In genomic region chr11:8080069-8080670, GRCh38 we compare ENCODE assay signal across 11 cellular contexts. TPM values are rescaled to one million over a fixed set of nuclear protein-coding genes. Genes with fewer than 3 reads are reported as not detected.
DNase-seq lines count a peak whose midpoint lies in the region; ATAC-seq, FAIRE-seq and TF ChIP-seq lines count a peak whose summit lies in the region.
"Had no signal": no experiment of that assay in that cellular context is flagged by ENCODE, and none has a peak within 500 bp of the region (broad histone marks: within the 10 kb centered on the region; RNA-seq: fewer than 3 reads in every experiment).

No MANE protein-coding gene starts in this region.

- CTCF ChIA-PET in activated CD4-positive, alpha-beta T cell treated with anti-CD3 and anti-CD28 coated beads for 36 hours (lab: Charles Lee) = interaction anchor here (1.3 to 2.0 kb wide), 2 partner anchors 19 to 47 kb away, joined by 5 to 9 read pairs; no protein-coding TSS in a partner anchor

- H3K9me3 Mint-ChIP-seq in activated CD4-positive, alpha-beta T cell treated with anti-CD3 and anti-CD28 coated beads for 36 hours (ENCODE audit: low read depth) = no peaks in the 10 kb centered on the region
- H3K9me3 Mint-ChIP-seq in activated T-helper 2 cell treated with anti-CD3 and anti-CD28 coated beads, Interferon-gamma antibody, Interleukin-2, Interleukin-4, amounts not matched to agents 10 μg/mL and 5 μg/mL and 100 μg/mL, durations not matched to agents 14 hours and 24 hours and 36 hours = no peaks in the 10 kb centered on the region
- no peaks in the 10 kb centered on the region for H3K9me3 Mint-ChIP-seq in immature natural killer cell
- no peaks in the 10 kb centered on the region for H3K9me3 Mint-ChIP-seq in stimulated activated memory B cell treated with anti-CD40 and anti-IgM and Interleukin-4, amounts not matched to agents 10 μg/mL and 1 μg/mL and 100 μg/mL, for 72 hours

- no peak for TF ChIP-seq POLR2A in GM12891 (IDR thresholded peaks at IDR 0.05; ENCODE audit: low read depth, low read length)

- H3K4me1 Mint-ChIP-seq in activated CD4-positive, alpha-beta T cell treated with anti-CD3 and anti-CD28 coated beads for 36 hours = peaks cover 7% of the 10 kb centered on the region
- H3K4me1 Mint-ChIP-seq in activated T-helper 2 cell treated with anti-CD3 and anti-CD28 coated beads, Interferon-gamma antibody, Interleukin-2, Interleukin-4, amounts not matched to agents 10 μg/mL and 5 μg/mL and 100 μg/mL, durations not matched to agents 14 hours and 24 hours and 36 hours (ENCODE audit: low read depth) = peaks cover 2% of the 10 kb centered on the region
- H3K4me1 Mint-ChIP-seq in immature natural killer cell = peaks cover 6 to 7% of the 10 kb centered on the region in 2 donors
- no peaks in the 10 kb centered on the region for H3K4me1 Mint-ChIP-seq in stimulated activated memory B cell treated with anti-CD40 and anti-IgM and Interleukin-4, amounts not matched to agents 10 μg/mL and 1 μg/mL and 100 μg/mL, for 72 hours

- H3K36me3 Mint-ChIP-seq in activated CD4-positive, alpha-beta T cell treated with anti-CD3 and anti-CD28 coated beads for 36 hours (ENCODE audit: low read depth) = no peaks in the 10 kb centered on the region
- no peaks in the 10 kb centered on the region for H3K36me3 Mint-ChIP-seq in activated T-helper 2 cell treated with anti-CD3 and anti-CD28 coated beads, Interferon-gamma antibody, Interleukin-2, Interleukin-4, amounts not matched to agents 10 μg/mL and 5 μg/mL and 100 μg/mL, durations not matched to agents 14 hours and 24 hours and 36 hours (ENCODE audit: low read depth)
- H3K36me3 Mint-ChIP-seq in immature natural killer cell = peaks cover 0 to 3% (median 0%) of the 10 kb centered on the region in 3 donors
- no peaks in the 10 kb centered on the region for H3K36me3 Mint-ChIP-seq in stimulated activated memory B cell treated with anti-CD40 and anti-IgM and Interleukin-4, amounts not matched to agents 10 μg/mL and 1 μg/mL and 100 μg/mL, for 72 hours

- FAIRE-seq in GM12891 (lab: Jason Lieb, UNC) = no peak

- peaks cover 43% of the 10 kb centered on the region for H3K27me3 Mint-ChIP-seq in activated CD4-positive, alpha-beta T cell treated with anti-CD3 and anti-CD28 coated beads for 36 hours
- peaks cover 37% of the 10 kb centered on the region for H3K27me3 Mint-ChIP-seq in activated T-helper 2 cell treated with anti-CD3 and anti-CD28 coated beads, Interferon-gamma antibody, Interleukin-2, Interleukin-4, amounts not matched to agents 10 μg/mL and 5 μg/mL and 100 μg/mL, durations not matched to agents 14 hours and 24 hours and 36 hours (ENCODE audit: low read depth)
- peaks cover 0 to 4% (median 0%) of the 10 kb centered on the region in 3 donors for H3K27me3 Mint-ChIP-seq in immature natural killer cell (ENCODE audit: low read depth in 3 of 3)
- H3K27me3 Mint-ChIP-seq in stimulated activated memory B cell treated with anti-CD40 and anti-IgM and Interleukin-4, amounts not matched to agents 10 μg/mL and 1 μg/mL and 100 μg/mL, for 72 hours = peaks cover 35% of the 10 kb centered on the region

- no peak for DNase-seq in activated CD4-positive, alpha-beta T cell treated with anti-CD3 and anti-CD28 coated beads for 36 hours
- no peak for DNase-seq in activated CD4-positive, alpha-beta T cell treated with anti-CD3 and anti-CD28 coated beads, Interleukin-2, amount 50 U/mL, for 48 hours
- DNase-seq in activated T-helper 2 cell treated with anti-CD3 and anti-CD28 coated beads, Interferon-gamma antibody, Interleukin-2, Interleukin-4, amounts not matched to agents 10 μg/mL and 5 μg/mL and 100 μg/mL, durations not matched to agents 14 hours and 24 hours and 36 hours (ENCODE audit: low spot score) = no peak
- DNase-seq in immature natural killer cell (no peak), GM12891 (ENCODE audit: insufficient read length, low spot score) (no peak), iPS-NIHi7 (ENCODE audit: extremely low spot score) (no peak), putamen (ENCODE audit: low spot score) (no peak)
- DNase-seq: ACHN; activated CD8-positive, alpha-beta memory T cell treated with anti-CD3 and anti-CD28 coated beads for 24 hours had no signal

- intact Hi-C loops in activated CD4-positive, alpha-beta T cell treated with anti-CD3 and anti-CD28 coated beads for 36 hours (cut with DNase I, micrococcal nuclease) = no loop called here
- intact Hi-C loops in activated T-helper 2 cell treated with anti-CD3 and anti-CD28 coated beads, Interferon-gamma antibody, Interleukin-2, Interleukin-4, amounts not matched to agents 10 μg/mL and 5 μg/mL and 100 μg/mL, durations not matched to agents 14 hours and 24 hours and 36 hours (cut with micrococcal nuclease) = no loop called here

- H3K4me3 Mint-ChIP-seq in activated CD4-positive, alpha-beta T cell treated with anti-CD3 and anti-CD28 coated beads for 36 hours = peak overlapping the region; percentile 50
- H3K4me3 Mint-ChIP-seq in activated T-helper 2 cell treated with anti-CD3 and anti-CD28 coated beads, Interferon-gamma antibody, Interleukin-2, Interleukin-4, amounts not matched to agents 10 μg/mL and 5 μg/mL and 100 μg/mL, durations not matched to agents 14 hours and 24 hours and 36 hours (ENCODE audit: low read depth) = peak overlapping the region; percentile 23
- H3K4me3 Mint-ChIP-seq in immature natural killer cell = peak overlapping the region; percentile 19 to 64 (median 53)
- peak overlapping the region; percentile 72 for H3K4me3 Mint-ChIP-seq in stimulated activated memory B cell treated with anti-CD40 and anti-IgM and Interleukin-4, amounts not matched to agents 10 μg/mL and 1 μg/mL and 100 μg/mL, for 72 hours

- H3K27ac Mint-ChIP-seq in activated CD4-positive, alpha-beta T cell treated with anti-CD3 and anti-CD28 coated beads for 36 hours = no peak overlapping the region
- no peak overlapping the region for H3K27ac Mint-ChIP-seq in activated T-helper 2 cell treated with anti-CD3 and anti-CD28 coated beads, Interferon-gamma antibody, Interleukin-2, Interleukin-4, amounts not matched to agents 10 μg/mL and 5 μg/mL and 100 μg/mL, durations not matched to agents 14 hours and 24 hours and 36 hours
- H3K27ac Mint-ChIP-seq in immature natural killer cell = no peak overlapping the region
- H3K27ac Mint-ChIP-seq in stimulated activated memory B cell treated with anti-CD40 and anti-IgM and Interleukin-4, amounts not matched to agents 10 μg/mL and 1 μg/mL and 100 μg/mL, for 72 hours = no peak overlapping the region

- POLR2A ChIA-PET in activated CD4-positive, alpha-beta T cell treated with anti-CD3 and anti-CD28 coated beads for 36 hours (lab: Charles Lee) = no interaction called here

- ATAC-seq in activated CD4-positive, alpha-beta T cell treated with anti-CD3 and anti-CD28 coated beads for 36 hours = no peak
- ATAC-seq in stimulated activated memory B cell treated with anti-CD40 and anti-IgM and Interleukin-4, amounts not matched to agents 10 μg/mL and 1 μg/mL and 100 μg/mL, for 72 hours = no peak

TF ChIP-seq in GM12891, 5 proteins besides CTCF, POLR2A, EP300 and RAD21:
- TF ChIP-seq POLR2AphosphoS5 (IDR thresholded peaks at IDR 0.05; ENCODE audit: low read depth, low read length) = no peak
- no peak for TF ChIP-seq POU2F2 (IDR thresholded peaks at IDR 0.05; ENCODE audit: low read depth, low read length)
- TF ChIP-seq TAF1 (IDR thresholded peaks at IDR 0.05; ENCODE audit: low read depth, low read length) = no peak
- no peak for TF ChIP-seq PAX5 (IDR thresholded peaks at IDR 0.05; ENCODE audit: insufficient read depth, low read length, severe bottlenecking)
- no peak for TF ChIP-seq SPI1 (IDR thresholded peaks at IDR 0.05; ENCODE audit: low read depth, low read length)

RNA-seq across cellular contexts. Expression of gene TUB, which starts 0.8 kb away (rescaled TPM):
- total RNA-seq in activated CD4-positive, alpha-beta T cell treated with anti-CD3 and anti-CD28 coated beads for 36 hours = under 1 TPM; 0.33 to 0.48 TPM
- total RNA-seq in activated T-helper 2 cell treated with anti-CD3 and anti-CD28 coated beads, Interferon-gamma antibody, Interleukin-2, Interleukin-4, amounts not matched to agents 10 μg/mL and 5 μg/mL and 100 μg/mL, durations not matched to agents 14 hours and 24 hours and 36 hours = 0.50 and 0.55 TPM in 2 replicates
- not detected for polyA plus RNA-seq in immature natural killer cell
- 0.14 TPM for polyA plus RNA-seq in GM12891 (2012; ENCODE audit: low read depth, missing spikeins)
- total RNA-seq: HT-29 had no signal
